18 cellular contexts compared by ENCODE assay signal in the genomic region with DNA sequence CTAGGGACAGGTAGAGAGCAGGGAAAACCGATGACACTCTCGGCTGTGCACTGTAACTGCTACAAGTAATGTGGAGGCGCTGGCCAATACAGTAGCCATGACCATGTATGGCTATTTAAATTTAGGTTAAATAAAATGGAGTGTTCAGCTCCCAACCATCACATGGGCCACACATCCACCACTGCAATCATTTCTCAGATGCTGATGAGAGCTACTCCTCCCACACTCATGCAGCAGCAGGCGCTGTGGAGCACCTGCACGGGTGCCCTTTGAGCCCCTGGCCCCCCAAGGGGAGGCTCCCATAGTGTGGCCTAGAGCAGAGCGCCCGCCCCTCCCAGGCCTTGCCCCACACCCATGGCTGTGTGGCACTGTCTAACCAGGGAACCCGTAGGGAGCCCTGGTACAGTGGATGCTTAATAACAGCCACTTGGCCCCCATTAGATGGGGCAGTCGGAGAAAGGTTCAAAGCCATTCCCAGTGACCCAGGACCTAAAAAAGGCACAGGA. TPM values are rescaled to one million over a fixed set of nuclear protein-coding genes. Genes with fewer than 3 reads are reported as not detected.
A peak's percentile ranks its signal among the peaks of the same experiment; 100 is the strongest.
DNase-seq lines count a peak whose midpoint lies in the region; ATAC-seq lines count a peak whose summit lies in the region.
"Had no signal": no experiment of that assay in that cellular context is flagged by ENCODE, and none has a peak within 500 bp of the region (broad histone marks: within the 10 kb centered on the region; RNA-seq: fewer than 3 reads in every experiment).

No MANE protein-coding gene starts in this region.

- no peak overlapping the region for H2BK5ac ChIP-seq in trophoblast cell (ENCODE audit: low read depth, low read length, poor library complexity)

- H3K27ac ChIP-seq in trophoblast cell (ENCODE audit: low read depth, low read length) = no peak overlapping the region
- H3K27ac ChIP-seq: epithelial cell of prostate had no signal

- H3K14ac ChIP-seq in trophoblast cell (ENCODE audit: low read length) = no peak overlapping the region

- H3K9me3 Mint-ChIP-seq in stimulated activated naive CD8-positive, alpha-beta T cell treated with anti-CD3 and anti-CD28 coated beads, Interleukin-15, amount 100 ng/mL, for 72 hours = no peaks in the 10 kb centered on the region
- H3K9me3 Mint-ChIP-seq: activated CD4-positive, alpha-beta memory T cell treated with anti-CD3 and anti-CD28 coated beads for 36 hours; activated naive CD4-positive, alpha-beta T cell treated with anti-CD3 and anti-CD28 coated beads, Interleukin-2, amount 50 U/mL, for 72 hours; naive B cell had no signal

- no peak overlapping the region for H3K18ac ChIP-seq in trophoblast cell (ENCODE audit: low read length)

- peaks cover 37% of the 10 kb centered on the region for H3K4me1 Mint-ChIP-seq in stimulated activated naive CD8-positive, alpha-beta T cell treated with anti-CD3 and anti-CD28 coated beads, Interleukin-15, amount 100 ng/mL, for 72 hours

- no peak overlapping the region for H3K4me3 Mint-ChIP-seq in stimulated activated naive CD8-positive, alpha-beta T cell treated with anti-CD3 and anti-CD28 coated beads, Interleukin-15, amount 100 ng/mL, for 72 hours
- H3K4me3 Mint-ChIP-seq: activated CD4-positive, alpha-beta memory T cell treated with anti-CD3 and anti-CD28 coated beads for 36 hours had no signal

- H3K23ac ChIP-seq in trophoblast cell (ENCODE audit: low read length) = no peak overlapping the region

- H2AK5ac ChIP-seq in trophoblast cell (ENCODE audit: low read length) = no peak overlapping the region

- no peak overlapping the region for H3K4me2 ChIP-seq in trophoblast cell (ENCODE audit: low read length)

- no peaks in the 10 kb centered on the region for H3K79me1 ChIP-seq in trophoblast cell (ENCODE audit: low read length)

- H3K27me3 ChIP-seq in trophoblast cell (ENCODE audit: insufficient read depth, low read length) = no peaks in the 10 kb centered on the region

- H3K4ac ChIP-seq in trophoblast cell (ENCODE audit: low read depth, low read length) = no peak overlapping the region

- no peak overlapping the region for H2BK120ac ChIP-seq in trophoblast cell (ENCODE audit: insufficient read depth, low read length, poor library complexity)

- H3K36me3 ChIP-seq in trophoblast cell (ENCODE audit: control insufficient read depth in 1 of 2, insufficient read depth in 2 of 2, low read length in 2 of 2) = peaks cover 49 to 50% of the 10 kb centered on the region in 2 experiments

- peak; percentile 43 for DNase-seq in stimulated activated CD4-positive, alpha-beta T cell treated with anti-CD3 and anti-CD28 coated beads, Interleukin-15, amount 100 ng/mL, for 24 hours
- DNase-seq in stimulated activated CD4-positive, alpha-beta T cell treated with anti-CD3 and anti-CD28 coated beads, Interleukin-1b, Interleukin-23, amount 100 ng/mL, for 48 hours = no peak
- DNase-seq in HT-29 (ENCODE audit: low spot score) (peak; percentile 56), SW480 (ENCODE audit: low spot score) (peak; percentile 46), MV-4-11 (lab: John Stamatoyannopoulos, UW) (no peak), trophoblast cell (no peak)
- no peak for DNase-seq in stimulated activated naive CD8-positive, alpha-beta T cell treated with anti-CD3 and anti-CD28 coated beads, Interleukin-15, amount 100 ng/mL, for 72 hours
- DNase-seq: activated CD4-positive, alpha-beta memory T cell treated with anti-CD3 and anti-CD28 coated beads for 36 hours; cerebellar nuclear complex; head of caudate nucleus; naive B cell; NK-92 treated with Interleukin-12 subunit alpha and Interleukin-12 subunit beta, amount 100 ng/mL, for 24 hours; right cardiac atrium had no signal

- H3K4me1 ChIP-seq in trophoblast cell (ENCODE audit: control insufficient read depth in 1 of 2, insufficient read depth in 2 of 2, low read length in 2 of 2) = no peaks in the 10 kb centered on the region

- H4K12ac ChIP-seq in trophoblast cell (ENCODE audit: low read depth, low read length) = no peak overlapping the region

- no peak overlapping the region for H2BK12ac ChIP-seq in trophoblast cell (ENCODE audit: low read length)

- no peak overlapping the region for H3K4me3 ChIP-seq in trophoblast cell (ENCODE audit: low read depth, low read length)

- no peak overlapping the region for H4K8ac ChIP-seq in trophoblast cell (ENCODE audit: low read depth, low read length)

- no peak overlapping the region for H4K91ac ChIP-seq in trophoblast cell (ENCODE audit: low read depth, low read length)

- peaks cover 2% of the 10 kb centered on the region for H3K9me3 ChIP-seq in trophoblast cell (ENCODE audit: insufficient read depth, low read depth, low read length)

- no CpG with 5 or more reads among the region's 9 CpGs for WGBS in trophoblast cell (ENCODE audit: extremely low coverage, insufficient coverage, insufficient read length)

- H3K27me3 Mint-ChIP-seq in stimulated activated naive CD8-positive, alpha-beta T cell treated with anti-CD3 and anti-CD28 coated beads, Interleukin-15, amount 100 ng/mL, for 72 hours = no peaks in the 10 kb centered on the region
- H3K27me3 Mint-ChIP-seq: activated CD4-positive, alpha-beta memory T cell treated with anti-CD3 and anti-CD28 coated beads for 36 hours had no signal

- H2AFZ ChIP-seq in trophoblast cell (ENCODE audit: insufficient read depth, low read length, poor library complexity) = no peak overlapping the region

- H3K27ac Mint-ChIP-seq in stimulated activated naive CD8-positive, alpha-beta T cell treated with anti-CD3 and anti-CD28 coated beads, Interleukin-15, amount 100 ng/mL, for 72 hours = no peak overlapping the region
- H3K27ac Mint-ChIP-seq: activated CD4-positive, alpha-beta memory T cell treated with anti-CD3 and anti-CD28 coated beads for 36 hours had no signal

- H3K9ac ChIP-seq in trophoblast cell (ENCODE audit: low read length) = no peak overlapping the region

- peak; percentile 15 for ATAC-seq in stimulated activated naive CD8-positive, alpha-beta T cell treated with anti-CD3 and anti-CD28 coated beads, Interleukin-15, amount 100 ng/mL, for 72 hours
- no peak for ATAC-seq in HG03159 (IDR thresholded peaks at IDR 0.05; ENCODE audit: unreplicated experiment)
- ATAC-seq: right cardiac atrium had no signal

- no peaks in the 10 kb centered on the region for H3K79me2 ChIP-seq in trophoblast cell (ENCODE audit: control insufficient read depth, insufficient read depth, low read length, poor library complexity)

RNA-seq across cellular contexts. Expression of a gene that starts 6.0 kb away (rescaled TPM):
- not detected in 2 replicates for total RNA-seq in HT-29 (2014; rRNA removed; shearing (Covaris generic))
- 0.19 and 0.33 TPM in 2 replicates for polyA plus RNA-seq in trophoblast cell (2013)
- total RNA-seq: activated CD4-positive, alpha-beta memory T cell treated with anti-CD3 and anti-CD28 coated beads for 36 hours; activated naive CD4-positive, alpha-beta T cell treated with anti-CD3 and anti-CD28 coated beads, Interleukin-2, amount 50 U/mL, for 72 hours; right cardiac atrium; subcutaneous adipose tissue; T-helper 1 cell treated with Interleukin-12 subunit alpha and Interleukin-12 subunit beta and Interleukin-4 antibody, amounts not matched to agents 30 ng/mL and 1 ng/mL, for 36 hours had no signal
- polyA plus RNA-seq: right cardiac atrium had no signal

RNA-seq across cellular contexts. Expression of a gene that starts 25.9 kb away (rescaled TPM):
- total RNA-seq in HT-29 (2014; rRNA removed; shearing (Covaris generic)) = not detected in 2 replicates
- polyA plus RNA-seq in trophoblast cell (2013) = 32.8 and 36.8 TPM in 2 replicates
- total RNA-seq: activated CD4-positive, alpha-beta memory T cell treated with anti-CD3 and anti-CD28 coated beads for 36 hours; activated naive CD4-positive, alpha-beta T cell treated with anti-CD3 and anti-CD28 coated beads, Interleukin-2, amount 50 U/mL, for 72 hours; right cardiac atrium; subcutaneous adipose tissue; T-helper 1 cell treated with Interleukin-12 subunit alpha and Interleukin-12 subunit beta and Interleukin-4 antibody, amounts not matched to agents 30 ng/mL and 1 ng/mL, for 36 hours had no signal
- polyA plus RNA-seq: right cardiac atrium had no signal

RNA-seq across cellular contexts. Expression of a gene that starts 27.4 kb away (rescaled TPM):
- total RNA-seq in HT-29 (2014; rRNA removed; shearing (Covaris generic)) = 3.4 and 4.6 TPM in 2 replicates
- polyA plus RNA-seq in trophoblast cell (2013) = 0.11 TPM in 1 of 2 replicates, not detected in the other

RNA-seq across cellular contexts. Expression of a gene that starts 37.2 kb away (rescaled TPM):
- total RNA-seq in HT-29 (2014; rRNA removed; shearing (Covaris generic)) = not detected in 2 replicates
- 0.03 TPM in 1 of 2 replicates, not detected in the other for polyA plus RNA-seq in trophoblast cell (2013)
- total RNA-seq: activated CD4-positive, alpha-beta memory T cell treated with anti-CD3 and anti-CD28 coated beads for 36 hours; activated naive CD4-positive, alpha-beta T cell treated with anti-CD3 and anti-CD28 coated beads, Interleukin-2, amount 50 U/mL, for 72 hours; right cardiac atrium; subcutaneous adipose tissue; T-helper 1 cell treated with Interleukin-12 subunit alpha and Interleukin-12 subunit beta and Interleukin-4 antibody, amounts not matched to agents 30 ng/mL and 1 ng/mL, for 36 hours had no signal
- polyA plus RNA-seq: right cardiac atrium had no signal

RNA-seq across cellular contexts. Expression of a gene that starts 58.5 kb away (rescaled TPM):
- total RNA-seq in HT-29 (2014; rRNA removed; shearing (Covaris generic)) = not detected in 2 replicates
- not detected in 2 replicates for polyA plus RNA-seq in trophoblast cell (2013)
- total RNA-seq: activated CD4-positive, alpha-beta memory T cell treated with anti-CD3 and anti-CD28 coated beads for 36 hours; activated naive CD4-positive, alpha-beta T cell treated with anti-CD3 and anti-CD28 coated beads, Interleukin-2, amount 50 U/mL, for 72 hours; right cardiac atrium; subcutaneous adipose tissue; T-helper 1 cell treated with Interleukin-12 subunit alpha and Interleukin-12 subunit beta and Interleukin-4 antibody, amounts not matched to agents 30 ng/mL and 1 ng/mL, for 36 hours had no signal
- polyA plus RNA-seq: right cardiac atrium had no signal

Comparison
In these comparisons a context has a peak if more than half of its experiments do, and no peak if none do; other contexts are left out.
1. DNase-seq: peak in stimulated activated CD4-positive, alpha-beta T cell treated with anti-CD3 and anti-CD28 coated beads, Interleukin-15, amount 100 ng/mL, for 24 hours (single experiment), HT-29 (single experiment) and SW480 (single experiment); none in stimulated activated CD4-positive, alpha-beta T cell treated with anti-CD3 and anti-CD28 coated beads, Interleukin-1b, Interleukin-23, amount 100 ng/mL, for 48 hours (single experiment), stimulated activated naive CD8-positive, alpha-beta T cell treated with anti-CD3 and anti-CD28 coated beads, Interleukin-15, amount 100 ng/mL, for 72 hours (0 of 2), MV-4-11 (single experiment) and trophoblast cell (0 of 2).